In genomic region chr1:22709891-22710687, GRCh38 we compare ENCODE assay signal across 7 cellular contexts. TPM values are rescaled to one million over a fixed set of nuclear protein-coding genes. Genes with fewer than 3 reads are reported as not detected.
DNase-seq lines count a peak whose midpoint lies in the region; ATAC-seq, FAIRE-seq and TF ChIP-seq lines count a peak whose summit lies in the region.

No MANE protein-coding gene starts in this region.

- no peak overlapping the region for H3K27ac ChIP-seq in fibroblast of lung (ENCODE audit: insufficient read depth, low read length)
- H3K27ac ChIP-seq in uterus: peak overlapping the region in 1 of 2 donors; percentile 52

- peak; percentile 43 for ATAC-seq in WTC11
- ATAC-seq in natural killer cell: peak in 2 of 3 donors; percentile 15 to 18
- no peak for ATAC-seq in HG03520 (IDR thresholded peaks at IDR 0.05; ENCODE audit: unreplicated experiment)

- FAIRE-seq in GM12892 (lab: Jason Lieb, UNC): no peak

- H3K4me2 ChIP-seq in fibroblast of lung (ENCODE audit: extremely low read depth, insufficient read depth, low read length): peak overlapping the region; percentile 35

- no peak overlapping the region for H3K27ac Mint-ChIP-seq in WTC11
- no peak overlapping the region for H3K27ac Mint-ChIP-seq in natural killer cell

- H3K36me3 Mint-ChIP-seq in WTC11: no peaks in the 10 kb centered on the region
- no peaks in the 10 kb centered on the region for H3K36me3 Mint-ChIP-seq in natural killer cell

- DNase-seq in GM12892 (ENCODE audit: insufficient read length): peak; percentile 37
- peak; percentile 75 for DNase-seq in NB4 (ENCODE audit: low read depth)
- DNase-seq in WTC11 (ENCODE audit: low spot score): peak; percentile 56
- DNase-seq in fibroblast of lung (ENCODE audit: low read depth in 2 of 2): peak; percentile 62 to 71
- no peak for DNase-seq in natural killer cell
- peak; percentile 50 to 74 for DNase-seq in uterus

- peaks cover 9% of the 10 kb centered on the region for H3K4me1 ChIP-seq in fibroblast of lung (ENCODE audit: control insufficient read depth, extremely low read depth, insufficient read depth, low read length)
- peaks cover 0 to 15% of the 10 kb centered on the region in 2 donors for H3K4me1 ChIP-seq in uterus

- TF ChIP-seq POLR2A in GM12892 (IDR thresholded peaks at IDR 0.05; ENCODE audit: low read depth, low read length) (no peak), NB4 (IDR thresholded peaks at IDR 0.05; ENCODE audit: extremely low read depth, insufficient read length) (no peak), uterus (IDR thresholded peaks at IDR 0.05) (no peak)

- CTCF ChIA-PET in WTC11 (lab: Charles Lee): interaction anchor here (0.6 to 2.3 kb wide), 20 partner anchors 9 to 268 kb away, joined by 3 to 19 read pairs (median 5); no protein-coding TSS in a partner anchor

- H3K36me3 ChIP-seq in fibroblast of lung (ENCODE audit: control insufficient read depth, insufficient read depth, low read length) (no peaks in the 10 kb centered on the region), uterus (no peaks in the 10 kb centered on the region)

- H3K4me1 Mint-ChIP-seq in WTC11: 0 out of 2 replicates have a peak, but pooled peaks cover 10% of the 10 kb centered on the region
- H3K4me1 Mint-ChIP-seq in natural killer cell: no peaks in the 10 kb centered on the region

- no peaks in the 10 kb centered on the region for H4K20me1 ChIP-seq in fibroblast of lung (ENCODE audit: control insufficient read depth, extremely low read depth, insufficient read depth, low read length)

- no peaks in the 10 kb centered on the region for H3K9me3 ChIP-seq in fibroblast of lung (ENCODE audit: control insufficient read depth, insufficient read depth, low read depth, low read length)
- no peaks in the 10 kb centered on the region for H3K9me3 ChIP-seq in uterus

- H3K27me3 ChIP-seq in fibroblast of lung (ENCODE audit: control insufficient read depth, insufficient read depth, low read length): no peaks in the 10 kb centered on the region
- H3K27me3 ChIP-seq in uterus: peaks cover 0 to 3% of the 10 kb centered on the region in 2 donors

- no peaks in the 10 kb centered on the region for H3K79me2 ChIP-seq in fibroblast of lung (ENCODE audit: control insufficient read depth, insufficient read depth, low read length)

- no peaks in the 10 kb centered on the region for H3K9me3 Mint-ChIP-seq in WTC11
- no peaks in the 10 kb centered on the region for H3K9me3 Mint-ChIP-seq in natural killer cell

- no peak overlapping the region for H3K4me3 ChIP-seq in NB4 (ENCODE audit: low read depth, low read length)
- H3K4me3 ChIP-seq in fibroblast of lung (replicated peaks in 1 of 4; ENCODE audit: control extremely low read depth in 1 of 4, insufficient read depth in 1 of 4, low read depth in 3 of 4, low read length in 4 of 4): peak overlapping the region in 3 of 4 experiments; percentile 14 to 45 (median 16)
- H3K4me3 ChIP-seq in uterus: peak overlapping the region; percentile 11 to 44

- POLR2A ChIA-PET in WTC11 (lab: Charles Lee): interaction anchor here (0.7 kb wide), 1 partner anchor 655 kb away, joined by 3 read pairs; no protein-coding TSS in a partner anchor

- H3K9ac ChIP-seq in fibroblast of lung (ENCODE audit: insufficient read depth, low read length): peak overlapping the region; percentile 2

- no peak overlapping the region for H2AFZ ChIP-seq in fibroblast of lung (ENCODE audit: low read length)

- intact Hi-C loops in natural killer cell (cut with micrococcal nuclease): loop anchor here (10.0 kb wide), 1 partner anchor 255 kb away; no protein-coding TSS in a partner anchor
- intact Hi-C loops in uterus (cut with DNase I; ENCODE audit: low total_unique reads): no loop called here

- H3K4me3 Mint-ChIP-seq in WTC11 (peak overlapping the region; percentile 72), natural killer cell (peak overlapping the region; percentile 70)

- H3K27me3 Mint-ChIP-seq in WTC11 (ENCODE audit: low read depth): peaks cover 29% of the 10 kb centered on the region
- H3K27me3 Mint-ChIP-seq in natural killer cell (ENCODE audit: low read depth in 2 of 2): peaks cover 51 to 54% of the 10 kb centered on the region in 2 donors

- TF ChIP-seq CTCF in NB4 (IDR thresholded peaks at IDR 0.05; ENCODE audit: low read depth, low read length) (no peak), WTC11 (IDR thresholded peaks at IDR 0.05) (no peak), fibroblast of lung (conservative IDR thresholded peaks at IDR 0.05 in 1 of 2, IDR thresholded peaks at IDR 0.05 in 1 of 2; ENCODE audit: low read depth in 1 of 2, low read length in 2 of 2) (no peak), natural killer cell (IDR thresholded peaks at IDR 0.05) (no peak), uterus (IDR thresholded peaks at IDR 0.05) (no peak)

TF ChIP-seq in WTC11, 78 proteins besides CTCF, POLR2A, EP300 and RAD21:
- no peak for TF ChIP-seq EMX1 (CRISPR knock-in tag; IDR thresholded peaks at IDR 0.05)
- TF ChIP-seq ZNF121 (CRISPR knock-in tag; IDR thresholded peaks at IDR 0.05): peak; percentile 85
- no peak for TF ChIP-seq OVOL2 (CRISPR knock-in tag; IDR thresholded peaks at IDR 0.05; ENCODE audit: borderline replicate concordance)
- TF ChIP-seq CREM (CRISPR knock-in tag; IDR thresholded peaks at IDR 0.05): no peak
- no peak for TF ChIP-seq E2F4 (CRISPR knock-in tag; IDR thresholded peaks at IDR 0.05; ENCODE audit: borderline replicate concordance, low read depth)
- TF ChIP-seq CREB1 (CRISPR knock-in tag; IDR thresholded peaks at IDR 0.05): no peak
- TF ChIP-seq SMAD4 (CRISPR knock-in tag; IDR thresholded peaks at IDR 0.05): no peak
- TF ChIP-seq TP53 (CRISPR knock-in tag; IDR thresholded peaks at IDR 0.05): no peak

RNA-seq across cellular contexts. Expression of gene EPHB2, which starts 0.6 kb away (rescaled TPM):
- not detected for polyA plus RNA-seq in GM12892 (2012; ENCODE audit: missing spikeins)
- total RNA-seq in WTC11 (2021) (12.0 to 18.5 TPM (median 13.1 TPM) in 3 replicates), fibroblast of lung (11.2 and 12.3 TPM in 2 replicates), natural killer cell (under 1 TPM in 2 of 3 donors, not detected in 1; 0.14 to 0.23 TPM), uterus (10 to 100 TPM in 1 of 4 donors, 1 to 10 TPM in 2, under 1 TPM in 1; under 0.01 to 49.6 (median 2.2) TPM)
- 4.1 and 21.8 TPM in 2 replicates for polyA plus RNA-seq in fibroblast of lung
- 6.5 and 34.9 TPM in 2 replicates for polyA plus RNA-seq in fibroblast of lung (2012)
- 34.6 and 147 TPM in 2 replicates for polyA minus RNA-seq in fibroblast of lung (ENCODE audit: low replicate concordance)

RNA-seq across cellular contexts. Expression of gene C1QB, which starts 57.1 kb away (rescaled TPM):
- not detected for polyA plus RNA-seq in GM12892 (2012; ENCODE audit: missing spikeins)
- total RNA-seq in WTC11 (2021) (0.61 to 1.1 TPM (median 0.62 TPM) in 3 replicates), fibroblast of lung (not detected in 2 replicates), natural killer cell (1 to 10 TPM in 1 of 3 donors, under 1 TPM in 1, not detected in 1; 0.70 to 1.3 TPM), uterus (100 to 1,000 TPM in 1 of 4 donors, 10 to 100 TPM in 3; 22.3 to 183 (median 32.0) TPM)
- not detected in 2 replicates for polyA plus RNA-seq in fibroblast of lung
- polyA plus RNA-seq in fibroblast of lung (2012): not detected in 2 replicates
- not detected in 2 replicates for polyA minus RNA-seq in fibroblast of lung (ENCODE audit: low replicate concordance)

Comparison
In these comparisons a context has a peak if more than half of its experiments do, and no peak if none do; other contexts are left out.
1. RNA of gene C1QB, which starts 57.1 kb away (total RNA-seq): 22.3 to 183 TPM in uterus; 0.70 to 1.3 TPM in natural killer cell, 0.61 to 1.1 TPM in WTC11 and not detected in fibroblast of lung; every median in the first group is over 10 times any median in the second.